Comparison of ENCODE assay signal across 8 cellular contexts in the genomic region with DNA sequence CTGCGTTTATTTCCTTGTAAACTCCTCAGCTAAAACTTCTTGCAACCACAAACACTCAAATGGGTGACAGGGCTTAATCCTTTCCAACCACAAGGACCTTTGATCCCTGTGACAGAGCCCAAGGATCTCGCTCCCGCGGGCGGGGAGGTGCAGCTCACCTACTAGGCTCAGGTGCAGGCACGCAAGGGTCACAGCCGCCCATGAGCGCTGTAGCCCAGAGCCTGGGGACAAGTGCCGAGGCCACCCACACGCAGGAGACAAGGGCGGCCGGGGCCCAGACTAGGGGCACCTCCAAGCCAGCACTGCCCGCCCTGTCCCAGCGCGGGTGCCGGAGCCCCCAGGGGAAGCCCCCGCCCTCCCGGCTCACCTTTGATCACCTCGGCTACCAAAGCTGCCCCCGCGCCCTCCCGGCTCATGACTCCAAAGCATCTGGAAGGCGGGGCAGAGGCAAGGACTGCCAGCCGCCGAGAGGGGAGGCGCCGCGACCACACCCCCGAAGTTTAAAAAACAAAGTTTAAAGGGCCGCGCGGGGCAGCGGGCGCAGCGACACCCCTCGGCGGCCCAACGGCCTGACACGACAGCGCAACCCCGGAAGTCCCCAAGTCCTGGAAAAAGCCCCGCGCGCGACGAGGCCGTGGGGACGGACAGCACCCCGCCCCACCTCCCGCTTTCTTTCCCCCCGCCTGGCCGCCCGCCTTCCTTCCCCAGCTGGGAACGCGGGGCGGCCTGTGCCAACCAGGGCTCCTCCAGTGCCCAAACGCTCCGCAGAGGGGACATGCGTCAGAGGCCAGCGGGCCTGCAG. TPM values are rescaled to one million over a fixed set of nuclear protein-coding genes. Genes with fewer than 3 reads are reported as not detected.
DNase-seq lines count a peak whose midpoint lies in the region; ATAC-seq and TF ChIP-seq lines count a peak whose summit lies in the region.

No MANE protein-coding gene starts in this region.

- peak overlapping the region; percentile 65 for H2BK120ac ChIP-seq in IMR-90 (ENCODE audit: low read depth, low read length)

- CTCF ChIA-PET in IMR-90 (lab: Yijun Ruan, JAX) (interaction anchor here (0.5 to 0.9 kb wide), 2 partner anchors 25 to 44 kb away, joined by 4 read pairs; no protein-coding TSS in a partner anchor), MCF 10A (lab: Yijun Ruan, JAX) (interaction anchor here (0.6 to 2.0 kb wide), 26 partner anchors 9 to 622 kb away, joined by 3 to 8 read pairs (median 3); a partner anchor contains a TSS)

- peaks cover 6% of the 10 kb centered on the region for H3K4me1 Mint-ChIP-seq in MCF 10A (ENCODE audit: insufficient read depth, unreplicated experiment)

- peak overlapping the region; percentile 78 for H3K14ac ChIP-seq in IMR-90 (replicated peaks; ENCODE audit: low read depth, low read length)

- H2BK5ac ChIP-seq in IMR-90 (ENCODE audit: low read depth, low read length, poor library complexity, severe bottlenecking) = peak overlapping the region; percentile 15

- peak overlapping the region; percentile 84 for H3K27ac Mint-ChIP-seq in MCF 10A (ENCODE audit: low read depth, unreplicated experiment)

- TF ChIP-seq CTCF in DND-41 (IDR thresholded peaks at IDR 0.05; ENCODE audit: borderline replicate concordance, extremely low read depth, low read length, poor library complexity, severe bottlenecking) = no peak
- peak; percentile 47 for TF ChIP-seq CTCF in IMR-90 (conservative IDR thresholded peaks at IDR 0.05; ENCODE audit: low read depth, low read length)
- peak; percentile 83 for TF ChIP-seq CTCF in WERI-Rb-1 (IDR thresholded peaks at IDR 0.05; ENCODE audit: low read depth, low read length)
- peak; percentile 49 for TF ChIP-seq CTCF in MCF 10A (IDR thresholded peaks at IDR 0.05; ENCODE audit: unreplicated experiment)

- H3K4me2 ChIP-seq in DND-41 (ENCODE audit: insufficient read depth, low read length) (no peak overlapping the region), IMR-90 (ENCODE audit: low read depth, low read length) (peak overlapping the region; percentile 98)

- in situ Hi-C loops in IMR-90 (cut with MboI; ENCODE audit: low sequenced_read_pairs) = no loop called here

- POLR2A ChIA-PET in IMR-90 (lab: Charles Lee; ENCODE audit: unreplicated experiment) = interaction anchor here (0.7 kb wide), 1 partner anchor 117 kb away, joined by 3 read pairs; no protein-coding TSS in a partner anchor
- POLR2A ChIA-PET in MCF 10A (lab: Yijun Ruan, JAX) = interaction anchor here (0.6 to 3.0 kb wide), 16 partner anchors 11 to 285 kb away, joined by 3 to 12 read pairs (median 4); a partner anchor contains a TSS

- peak overlapping the region; percentile 59; the same call in 1 of the 2 replicates for H3K23ac ChIP-seq in IMR-90 (ENCODE audit: low read depth, low read length)

- 0% methylated on average over 30 of the region's 60 CpGs; no CpG with 5 or more reads in 1 of the 2 experiments for WGBS in IMR-90 (ENCODE audit: extremely low coverage in 2 of 2, insufficient read length in 1 of 2), 2 experiments

- H2AFZ ChIP-seq in DND-41 (ENCODE audit: low read depth, low read length) (no peak overlapping the region), IMR-90 (replicated peaks; ENCODE audit: low read length, poor library complexity) (peak overlapping the region; percentile 95)

- dilution Hi-C loops in IMR-90 (cut with HindIII; ENCODE audit: low sequenced_read_pairs, unreplicated experiment) = no loop called here

- H4K5ac ChIP-seq in IMR-90 (ENCODE audit: low read depth, low read length) = peak overlapping the region; percentile 61

- no peak overlapping the region for H3K9ac ChIP-seq in DND-41 (ENCODE audit: low read depth, low read length)
- H3K9ac ChIP-seq in IMR-90 (ENCODE audit: low read depth, low read length) = peak overlapping the region; percentile 73

- BruUV-seq in IMR-90 (replicated peaks; lab: Mats Ljungman, UMichigan) (no TSS peak), MCF 10A (replicated peaks; lab: Mats Ljungman, UMichigan) (no TSS peak)

- no peaks in the 10 kb centered on the region for H3K36me3 ChIP-seq in DND-41 (ENCODE audit: insufficient read depth, low read length)
- H3K36me3 ChIP-seq in IMR-90 (ENCODE audit: control insufficient read depth, insufficient read depth, low read length) = peaks cover 2% of the 10 kb centered on the region
- no peaks in the 10 kb centered on the region for H3K36me3 ChIP-seq in WERI-Rb-1

- no peak overlapping the region for H3K27ac ChIP-seq in DND-41 (ENCODE audit: low read length)
- peak overlapping the region; percentile 52 for H3K27ac ChIP-seq in IMR-90 (ENCODE audit: insufficient read depth, low read length)
- peak overlapping the region; percentile 49 for H3K27ac ChIP-seq in WERI-Rb-1
- H3K27ac ChIP-seq in skin epidermis = peak overlapping the region; percentile 50 to 93 (median 87)

- H3K4me3 Mint-ChIP-seq in MCF 10A (ENCODE audit: unreplicated experiment) = peak overlapping the region; percentile 80

- H2AK5ac ChIP-seq in IMR-90 (ENCODE audit: low read depth, low read length) = no peak overlapping the region

- DNase-seq in DND-41 (peak; percentile 13), IMR-90 (no peak), WERI-Rb-1 (peak; percentile 77), MCF 10A (ENCODE audit: unreplicated experiment) (peak; percentile 63), iPS-NIHi11 (ENCODE audit: low spot score) (peak; percentile 93), NCI-H446 (lab: John Stamatoyannopoulos, UW) (no peak)

- H3K56ac ChIP-seq in IMR-90 (ENCODE audit: extremely low read depth, insufficient read depth, low read length) = peak overlapping the region; percentile 10; the same call in 1 of the 2 replicates

- no peak overlapping the region for H2BK20ac ChIP-seq in IMR-90 (ENCODE audit: low read depth, low read length)

- peaks cover 3% of the 10 kb centered on the region; the same call in 1 of the 2 replicates for H3K9me1 ChIP-seq in IMR-90 (ENCODE audit: insufficient read depth, low read length)

- no peak for TF ChIP-seq POLR2A in IMR-90 (IDR thresholded peaks at IDR 0.05; ENCODE audit: low read depth, low read length)

- H3K36me3 Mint-ChIP-seq in MCF 10A (ENCODE audit: insufficient read depth, unreplicated experiment) = peaks cover 7% of the 10 kb centered on the region

- H3K4me3 ChIP-seq in DND-41 (ENCODE audit: low read depth in 1 of 2, low read length in 2 of 2) (no peak overlapping the region), IMR-90 (ENCODE audit: insufficient read depth, low read depth, low read length) (peak overlapping the region; percentile 58), WERI-Rb-1 (ENCODE audit: low read depth, low read length) (peak overlapping the region; percentile 77), skin epidermis (peak overlapping the region; percentile 52 to 77 (median 67))

- H3K27me3 ChIP-seq in DND-41 (ENCODE audit: insufficient read depth, low read length, poor library complexity) (peaks cover 26% of the 10 kb centered on the region), IMR-90 (ENCODE audit: control insufficient read depth, insufficient read depth, low read length) (no peaks in the 10 kb centered on the region), WERI-Rb-1 (ENCODE audit: insufficient read depth, low read depth, severe bottlenecking) (no peaks in the 10 kb centered on the region)

- H3K79me2 ChIP-seq in DND-41 (ENCODE audit: insufficient read depth, low read length) = no peaks in the 10 kb centered on the region

- H4K20me1 ChIP-seq in DND-41 (ENCODE audit: insufficient read depth, low read length) = no peaks in the 10 kb centered on the region
- no peaks in the 10 kb centered on the region for H4K20me1 ChIP-seq in IMR-90 (ENCODE audit: insufficient read depth, low read length)

- no peaks in the 10 kb centered on the region for H3K4me1 ChIP-seq in DND-41 (ENCODE audit: insufficient read depth, low read length)
- H3K4me1 ChIP-seq in IMR-90 (ENCODE audit: control insufficient read depth, insufficient read depth, low read length) = peaks cover 3% of the 10 kb centered on the region; the same call in 1 of the 2 replicates

- ATAC-seq in DND-41 (ENCODE audit: insufficient read depth, low read depth) = 0 out of 3 replicates have a peak, but pooled peaks have one; percentile 29
- ATAC-seq in GM21447 (IDR thresholded peaks at IDR 0.05; ENCODE audit: unreplicated experiment) = peak; percentile 89
- ATAC-seq in IMR-90 (ENCODE audit: low read depth) = peak; percentile 86

- H2AK9ac ChIP-seq in IMR-90 (replicated peaks; ENCODE audit: low read depth, low read length, poor library complexity) = peak overlapping the region; percentile 93

- TF ChIP-seq RAD21 in IMR-90 (IDR thresholded peaks at IDR 0.05; ENCODE audit: low read length) = peak; percentile 34

- H4K8ac ChIP-seq in IMR-90 (ENCODE audit: low read depth in 2 of 2, low read length in 2 of 2) = peak overlapping the region; percentile 55 to 81; a peak in 3 of 4 replicates

- peak overlapping the region; percentile 79 for H3K4ac ChIP-seq in IMR-90 (ENCODE audit: low read depth, low read length)

- intact Hi-C loops in IMR-90 (cut with micrococcal nuclease) = loop anchor here (5.0 kb wide), 5 partner anchors 46 to 224 kb away; a partner anchor contains a TSS
- intact Hi-C loops in MCF 10A (cut with micrococcal nuclease) = loop anchor here (1.0 to 2.0 kb wide), 3 partner anchors 53 to 239 kb away; a partner anchor contains a TSS

- H4K91ac ChIP-seq in IMR-90 (ENCODE audit: insufficient read depth, low read depth, low read length) = peak overlapping the region; percentile 70

- H3K9me3 ChIP-seq in DND-41 (ENCODE audit: insufficient read depth, low read length, severe bottlenecking) = no peaks in the 10 kb centered on the region
- H3K9me3 ChIP-seq in IMR-90 (ENCODE audit: control insufficient read depth, insufficient read depth, low read length) = no peaks in the 10 kb centered on the region
- H3K9me3 ChIP-seq in WERI-Rb-1 (ENCODE audit: severe bottlenecking) = no peaks in the 10 kb centered on the region

- no peaks in the 10 kb centered on the region for H3K9me3 Mint-ChIP-seq in MCF 10A (ENCODE audit: unreplicated experiment)

- H3K27me3 Mint-ChIP-seq in MCF 10A (ENCODE audit: insufficient read depth, unreplicated experiment) = no peaks in the 10 kb centered on the region

- H3K79me1 ChIP-seq in IMR-90 (ENCODE audit: low read depth in 1 of 2, low read length in 2 of 2) = peaks cover 1 to 27% of the 10 kb centered on the region in 2 experiments; a peak in 3 of 4 replicates

- H2BK15ac ChIP-seq in IMR-90 (ENCODE audit: low read depth, low read length) = no peak overlapping the region

- peak overlapping the region; percentile 43; the same call in 1 of the 2 replicates for H3K18ac ChIP-seq in IMR-90 (ENCODE audit: low read depth, low read length)

TF ChIP-seq in IMR-90, 13 proteins besides CTCF, POLR2A, EP300 and RAD21:
- TF ChIP-seq SMC3 (IDR thresholded peaks at IDR 0.05; ENCODE audit: low read depth, low read length) (peak; percentile 38), CHD1 (IDR thresholded peaks at IDR 0.05; ENCODE audit: low read depth, low read length) (no peak)

RNA-seq across cellular contexts. Expression of a gene that starts 53.0 kb away (rescaled TPM):
- total RNA-seq in IMR-90 (2012; rRNA removed) (24.7 and 26.3 TPM in 2 replicates), MCF 10A (2022) (7.0 and 9.3 TPM in 2 replicates)
- 8.6 and 9.7 TPM in 2 replicates for polyA plus RNA-seq in IMR-90 (2012; rRNA removed)
- polyA plus RNA-seq in IMR-90 (2012; cell fraction: cytosol; rRNA removed) = 3.8 and 5.8 TPM in 2 replicates
- 5.9 and 22.5 TPM in 2 replicates for polyA plus RNA-seq in IMR-90 (2012; cell fraction: nucleus; rRNA removed; ENCODE audit: low replicate concordance)

Comparison
In these comparisons a context has a peak if more than half of its experiments do, and no peak if none do; other contexts are left out.
1. ATAC-seq: peak in every context shown above with its lines; median percentile 89 in GM21447; 86 in IMR-90; 29 in DND-41.
2. DNase-seq: peak in DND-41 (single experiment), WERI-Rb-1 (single experiment), MCF 10A (single experiment) and iPS-NIHi11 (single experiment); none in IMR-90 (single experiment) and NCI-H446 (0 of 2).
3. H3K4me3 ChIP-seq: peak in IMR-90 (single experiment), WERI-Rb-1 (single experiment) and skin epidermis (7 of 7); none in DND-41 (0 of 2).